In genomic region chr3:50373865-50374188, GRCh38 we compare ENCODE assay signal across 26 cellular contexts. TPM values are rescaled to one million over a fixed set of nuclear protein-coding genes. Genes with fewer than 3 reads are reported as not detected.
"Had no signal": no experiment of that assay in that cellular context is flagged by ENCODE, and none has a peak within 500 bp of the region (broad histone marks: within the 10 kb centered on the region; RNA-seq: fewer than 3 reads in every experiment).

No MANE protein-coding gene starts in this region.

- H3K4me3 Mint-ChIP-seq: activated B cell treated with CpG ODN at 0.5 μM for 24 hours; activated CD4-positive, alpha-beta memory T cell treated with anti-CD3 and anti-CD28 coated beads, Interleukin-2, amount 10 ng/mL, durations not matched to agents 7 days and 5 days; activated naive CD8-positive, alpha-beta T cell treated with anti-CD3 and anti-CD28 coated beads, Interleukin-2, amount 10 ng/mL, durations not matched to agents 7 days and 5 days; activated T-cell treated with anti-CD3 and anti-CD28 coated beads, Interleukin-2, amount 50 U/mL, for 72 hours; IgD-negative memory B cell; T-cell had no signal

- H3K9me3 ChIP-seq: adrenal gland, breast epithelium had no signal

- ATAC-seq: activated T-cell treated with anti-CD3 and anti-CD28 coated beads, Interleukin-2, amount 50 U/mL, for 72 hours; Right ventricle myocardium inferior; T-cell had no signal

- DNase-seq: activated B cell treated with CpG ODN at 0.5 μM for 24 hours; activated CD4-positive, alpha-beta memory T cell treated with anti-CD3 and anti-CD28 coated beads, Interleukin-2, amount 10 ng/mL, durations not matched to agents 7 days and 5 days; activated CD4-positive, alpha-beta T cell treated with anti-CD3 and anti-CD28 coated beads, Interleukin-2, amount 50 U/mL, for 1 hour; activated naive CD4-positive, alpha-beta T cell treated with anti-CD3 and anti-CD28 coated beads, Interleukin-2, amount 50 U/mL, for 16 hours; activated naive CD8-positive, alpha-beta T cell treated with anti-CD3 and anti-CD28 coated beads, Interleukin-2, amount 10 ng/mL, durations not matched to agents 7 days and 5 days; activated T-cell treated with anti-CD3 and anti-CD28 coated beads, Interleukin-2, amount 50 U/mL, for 72 hours; adrenal gland; anterior cingulate cortex; caudate nucleus; KG1; NCI-H1092; NCI-H1694; NCI-H2029; NCI-H2107; NCI-H2171 treated with DMSO at 0.1 percent for 48 hours; NCI-H345; NCI-H510A; NCI-H526 treated with DMSO at 0.1 percent for 48 hours; OCI-M1; T-cell; T-helper 2 cell; T1000 had no signal

- H3K27ac ChIP-seq: adrenal gland, breast epithelium, SK-N-MC had no signal

- H3K27me3 ChIP-seq: adrenal gland, breast epithelium had no signal

- H3K4me1 Mint-ChIP-seq: activated B cell treated with CpG ODN at 0.5 μM for 24 hours; activated CD4-positive, alpha-beta memory T cell treated with anti-CD3 and anti-CD28 coated beads, Interleukin-2, amount 10 ng/mL, durations not matched to agents 7 days and 5 days had no signal

- H3K36me3 Mint-ChIP-seq: activated naive CD8-positive, alpha-beta T cell treated with anti-CD3 and anti-CD28 coated beads, Interleukin-2, amount 10 ng/mL, durations not matched to agents 7 days and 5 days; IgD-negative memory B cell; T-cell had no signal

- H3K9me3 Mint-ChIP-seq: activated B cell treated with CpG ODN at 0.5 μM for 24 hours; activated CD4-positive, alpha-beta memory T cell treated with anti-CD3 and anti-CD28 coated beads, Interleukin-2, amount 10 ng/mL, durations not matched to agents 7 days and 5 days; activated naive CD8-positive, alpha-beta T cell treated with anti-CD3 and anti-CD28 coated beads, Interleukin-2, amount 10 ng/mL, durations not matched to agents 7 days and 5 days; activated T-cell treated with anti-CD3 and anti-CD28 coated beads, Interleukin-2, amount 50 U/mL, for 72 hours; IgD-negative memory B cell; T-cell had no signal

- H3K27me3 Mint-ChIP-seq: activated CD4-positive, alpha-beta memory T cell treated with anti-CD3 and anti-CD28 coated beads, Interleukin-2, amount 10 ng/mL, durations not matched to agents 7 days and 5 days; T-cell had no signal

- H3K4me1 ChIP-seq: adrenal gland, breast epithelium had no signal

- H3K36me3 ChIP-seq: adrenal gland, breast epithelium had no signal

- H3K27ac Mint-ChIP-seq: activated B cell treated with CpG ODN at 0.5 μM for 24 hours; activated CD4-positive, alpha-beta memory T cell treated with anti-CD3 and anti-CD28 coated beads, Interleukin-2, amount 10 ng/mL, durations not matched to agents 7 days and 5 days; activated naive CD8-positive, alpha-beta T cell treated with anti-CD3 and anti-CD28 coated beads, Interleukin-2, amount 10 ng/mL, durations not matched to agents 7 days and 5 days; activated T-cell treated with anti-CD3 and anti-CD28 coated beads, Interleukin-2, amount 50 U/mL, for 72 hours; IgD-negative memory B cell; T-cell had no signal

- H3K4me3 ChIP-seq: adrenal gland, breast epithelium, SK-N-MC had no signal

RNA-seq across cellular contexts. Expression of gene ZMYND10, which starts 28.3 kb away (rescaled TPM):
- polyA plus RNA-seq: IgD-negative memory B cell had no signal
